Comparison of ENCODE assay signal across 15 cellular contexts in genomic region chr15:58448331-58448730, GRCh38.
"Had no signal": no experiment of that assay in that cellular context is flagged by ENCODE, and none has a peak within 500 bp of the region (broad histone marks: within the 10 kb centered on the region; RNA-seq: fewer than 3 reads in every experiment).

No MANE protein-coding gene starts in this region.

- H3K9me3 Mint-ChIP-seq: activated CD4-positive, alpha-beta T cell treated with anti-CD3 and anti-CD28 coated beads, Interleukin-2, amount 10 ng/mL, durations not matched to agents 24 days and 14 days; activated naive CD8-positive, alpha-beta T cell treated with anti-CD3 and anti-CD28 coated beads, Interleukin-2, amount 50 U/mL, for 24 hours; natural killer cell; stimulated activated memory B cell treated with anti-CD40 and anti-IgM and Interleukin-4, amounts not matched to agents 10 μg/mL and 1 μg/mL and 100 μg/mL, for 72 hours; T-helper 2 cell treated with Interferon-gamma antibody and Interleukin-4, amounts not matched to agents 5 μg/mL and 100 μg/mL, for 36 hours had no signal

- H3K36me3 Mint-ChIP-seq: natural killer cell; stimulated activated memory B cell treated with anti-CD40 and anti-IgM and Interleukin-4, amounts not matched to agents 10 μg/mL and 1 μg/mL and 100 μg/mL, for 72 hours had no signal

- H3K4me1 Mint-ChIP-seq: stimulated activated memory B cell treated with anti-CD40 and anti-IgM and Interleukin-4, amounts not matched to agents 10 μg/mL and 1 μg/mL and 100 μg/mL, for 72 hours had no signal

- H3K27ac Mint-ChIP-seq: activated naive CD8-positive, alpha-beta T cell treated with anti-CD3 and anti-CD28 coated beads, Interleukin-2, amount 50 U/mL, for 24 hours; stimulated activated memory B cell treated with anti-CD40 and anti-IgM and Interleukin-4, amounts not matched to agents 10 μg/mL and 1 μg/mL and 100 μg/mL, for 72 hours; T-helper 2 cell treated with Interferon-gamma antibody and Interleukin-4, amounts not matched to agents 5 μg/mL and 100 μg/mL, for 36 hours had no signal

- ATAC-seq: activated CD8-positive, alpha-beta T cell treated with anti-CD3 and anti-CD28 coated beads, Interleukin-2, amount 10 ng/mL, durations not matched to agents 7 days and 5 days; activated naive CD8-positive, alpha-beta T cell treated with anti-CD3 and anti-CD28 coated beads, Interleukin-2, amount 50 U/mL, for 24 hours; esophagus mucosa; natural killer cell; stimulated activated memory B cell treated with anti-CD40 and anti-IgM and Interleukin-4, amounts not matched to agents 10 μg/mL and 1 μg/mL and 100 μg/mL, for 72 hours had no signal

- H3K4me3 Mint-ChIP-seq: activated CD4-positive, alpha-beta T cell treated with anti-CD3 and anti-CD28 coated beads, Interleukin-2, amount 10 ng/mL, durations not matched to agents 24 days and 14 days; activated CD8-positive, alpha-beta T cell treated with anti-CD3 and anti-CD28 coated beads, Interleukin-2, amount 10 ng/mL, durations not matched to agents 7 days and 5 days; activated naive CD8-positive, alpha-beta T cell treated with anti-CD3 and anti-CD28 coated beads, Interleukin-2, amount 50 U/mL, for 24 hours; natural killer cell; stimulated activated memory B cell treated with anti-CD40 and anti-IgM and Interleukin-4, amounts not matched to agents 10 μg/mL and 1 μg/mL and 100 μg/mL, for 72 hours; T-helper 2 cell treated with Interferon-gamma antibody and Interleukin-4, amounts not matched to agents 5 μg/mL and 100 μg/mL, for 36 hours had no signal

- FAIRE-seq: bronchial epithelial cell, islet of Langerhans had no signal

- H3K27me3 Mint-ChIP-seq: activated CD4-positive, alpha-beta T cell treated with anti-CD3 and anti-CD28 coated beads, Interleukin-2, amount 10 ng/mL, durations not matched to agents 24 days and 14 days; activated naive CD8-positive, alpha-beta T cell treated with anti-CD3 and anti-CD28 coated beads, Interleukin-2, amount 50 U/mL, for 24 hours had no signal

- DNase-seq: activated CD4-positive, alpha-beta T cell treated with anti-CD3 and anti-CD28 coated beads, Interleukin-2, amount 10 ng/mL, durations not matched to agents 24 days and 14 days; activated CD4-positive, CD25-positive, alpha-beta regulatory T cell; activated CD8-positive, alpha-beta memory T cell treated with anti-CD3 and anti-CD28 coated beads, Interleukin-2, amount 50 U/mL, for 48 hours; activated CD8-positive, alpha-beta T cell treated with anti-CD3 and anti-CD28 coated beads, Interleukin-2, amount 10 ng/mL, durations not matched to agents 7 days and 5 days; activated naive CD4-positive, alpha-beta T cell; activated naive CD8-positive, alpha-beta T cell treated with anti-CD3 and anti-CD28 coated beads, Interleukin-2, amount 50 U/mL, for 24 hours; aorta; natural killer cell; substantia nigra; trophoblast cell had no signal
